Comparison of ENCODE assay signal across 10 cellular contexts in genomic region chr5:141478321-141478945, GRCh38. TPM values are rescaled to one million over a fixed set of nuclear protein-coding genes. Genes with fewer than 3 reads are reported as not detected.
DNase-seq lines count a peak whose midpoint lies in the region; ATAC-seq and TF ChIP-seq lines count a peak whose summit lies in the region.
"Had no signal": no experiment of that assay in that cellular context is flagged by ENCODE, and none has a peak within 500 bp of the region (broad histone marks: within the 10 kb centered on the region; RNA-seq: fewer than 3 reads in every experiment).

No MANE protein-coding gene starts in this region.

- no peak overlapping the region for H3K4me3 Mint-ChIP-seq in activated naive CD4-positive, alpha-beta T cell treated with anti-CD3 and anti-CD28 coated beads, Interleukin-2, amount 10 ng/mL, durations not matched to agents 7 days and 5 days

- H3K9me3 Mint-ChIP-seq in activated naive CD4-positive, alpha-beta T cell treated with anti-CD3 and anti-CD28 coated beads, Interleukin-2, amount 10 ng/mL, durations not matched to agents 7 days and 5 days: no peaks in the 10 kb centered on the region

- ATAC-seq in GM21390 (IDR thresholded peaks at IDR 0.05; ENCODE audit: unreplicated experiment): no peak

- no peaks in the 10 kb centered on the region for H3K36me3 ChIP-seq in mucosa of rectum (ENCODE audit: control insufficient read depth in 2 of 2, insufficient read depth in 2 of 2, low read length in 2 of 2)
- no peaks in the 10 kb centered on the region for H3K36me3 ChIP-seq in WERI-Rb-1

- H3K9me3 ChIP-seq in mucosa of rectum (ENCODE audit: control insufficient read depth in 2 of 2, low read length in 2 of 2) (no peaks in the 10 kb centered on the region), WERI-Rb-1 (ENCODE audit: severe bottlenecking) (peaks cover 6% of the 10 kb centered on the region)

- no peak overlapping the region for H3K27ac ChIP-seq in coronary artery
- no peak overlapping the region for H3K27ac ChIP-seq in mucosa of rectum (ENCODE audit: low read depth in 2 of 2, low read length in 2 of 2)
- no peak overlapping the region for H3K27ac ChIP-seq in WERI-Rb-1

- H3K27ac Mint-ChIP-seq in activated naive CD4-positive, alpha-beta T cell treated with anti-CD3 and anti-CD28 coated beads, Interleukin-2, amount 10 ng/mL, durations not matched to agents 7 days and 5 days: no peak overlapping the region

- H3K27me3 ChIP-seq in mucosa of rectum (ENCODE audit: control insufficient read depth in 2 of 2, insufficient read depth in 2 of 2, low read length in 2 of 2) (peaks cover 0 to 7% of the 10 kb centered on the region in 2 donors), WERI-Rb-1 (ENCODE audit: insufficient read depth, low read depth, severe bottlenecking) (no peaks in the 10 kb centered on the region)

- TF ChIP-seq CTCF in AG09319 (IDR thresholded peaks at IDR 0.05; ENCODE audit: low read depth, low read length) (peak; percentile 29), coronary artery (IDR thresholded peaks at IDR 0.05) (no peak), WERI-Rb-1 (IDR thresholded peaks at IDR 0.05; ENCODE audit: low read depth, low read length) (no peak)

- H3K27me3 Mint-ChIP-seq in activated naive CD4-positive, alpha-beta T cell treated with anti-CD3 and anti-CD28 coated beads, Interleukin-2, amount 10 ng/mL, durations not matched to agents 7 days and 5 days: peaks cover 78% of the 10 kb centered on the region

- H3K4me1 ChIP-seq in mucosa of rectum (ENCODE audit: control insufficient read depth in 2 of 2, insufficient read depth in 2 of 2, low read length in 2 of 2): peaks cover 23% of the 10 kb centered on the region in 2 donors

- no peak for DNase-seq in AG09319 (ENCODE audit: extremely low read depth, low read depth)
- DNase-seq in M059J (ENCODE audit: low read depth): peak; percentile 52
- DNase-seq in coronary artery (ENCODE audit: low spot score): no peak
- DNase-seq in activated naive CD4-positive, alpha-beta T cell (lab: John Stamatoyannopoulos, UW): no peak
- DNase-seq in activated naive CD4-positive, alpha-beta T cell treated with anti-CD3 and anti-CD28 coated beads, Interleukin-2, amount 10 ng/mL, durations not matched to agents 7 days and 5 days: no peak
- DNase-seq in WERI-Rb-1: no peak
- DNase-seq: activated CD4-positive, CD25-positive, alpha-beta regulatory T cell treated with anti-CD3 and anti-CD28 coated beads, Interleukin-2, amount 50 U/mL, for 72 hours had no signal

- H3K9ac ChIP-seq in mucosa of rectum (ENCODE audit: low read depth in 1 of 2, low read length in 2 of 2): peak overlapping the region in 1 of 2 donors; percentile 23

- CTCF ChIA-PET in activated naive CD4-positive, alpha-beta T cell treated with anti-CD3 and anti-CD28 coated beads, Interleukin-2, amount 10 ng/mL, durations not matched to agents 7 days and 5 days (lab: Charles Lee): interaction anchor here (0.6 to 1.4 kb wide), 3 partner anchors 34 to 86 kb away, joined by 3 to 4 read pairs (median 3); partner anchors contain the start of gene PCDHGA12

- peak overlapping the region; percentile 88 for H3K4me3 ChIP-seq in coronary artery
- peak overlapping the region; percentile 79 to 88 for H3K4me3 ChIP-seq in mucosa of rectum (ENCODE audit: low read length in 2 of 2)
- H3K4me3 ChIP-seq in WERI-Rb-1 (ENCODE audit: low read depth, low read length): no peak overlapping the region

- peaks cover 21% of the 10 kb centered on the region for H3K4me1 Mint-ChIP-seq in activated naive CD4-positive, alpha-beta T cell treated with anti-CD3 and anti-CD28 coated beads, Interleukin-2, amount 10 ng/mL, durations not matched to agents 7 days and 5 days

- no peaks in the 10 kb centered on the region for H3K36me3 Mint-ChIP-seq in activated naive CD4-positive, alpha-beta T cell treated with anti-CD3 and anti-CD28 coated beads, Interleukin-2, amount 10 ng/mL, durations not matched to agents 7 days and 5 days

RNA-seq across cellular contexts. Expression of gene PCDHGC3, which starts 2.7 kb away (rescaled TPM):
- 41.3 and 88.4 TPM in 2 replicates for total RNA-seq in M059J (2014; rRNA removed; shearing (Covaris generic))

RNA-seq across cellular contexts. Expression of gene PCDHGC4, which starts 6.4 kb away (rescaled TPM):
- 0.25 and 0.69 TPM in 2 replicates for total RNA-seq in M059J (2014; rRNA removed; shearing (Covaris generic))

RNA-seq across cellular contexts. Expression of gene PCDHGC5, which starts 10.4 kb away (rescaled TPM):
- 2.0 and 2.2 TPM in 2 replicates for total RNA-seq in M059J (2014; rRNA removed; shearing (Covaris generic))

RNA-seq across cellular contexts. Expression of gene PCDHGA12, which starts 48.1 kb away (rescaled TPM):
- total RNA-seq in M059J (2014; rRNA removed; shearing (Covaris generic)): 0.39 TPM in 1 of 2 replicates, not detected in the other
- total RNA-seq: Daoy had no signal

RNA-seq across cellular contexts. Expression of gene PCDHGA11, which starts 57.6 kb away (rescaled TPM):
- total RNA-seq in M059J (2014; rRNA removed; shearing (Covaris generic)): 0.05 TPM in 1 of 2 replicates, not detected in the other
